In genomic region chr6:582370-582769, GRCh38 we compare ENCODE assay signal across 1 cellular context.
TF ChIP-seq lines count a peak whose summit lies in the region.

No MANE protein-coding gene starts in this region.

TF ChIP-seq in HepG2, 621 proteins besides CTCF, POLR2A, EP300 and RAD21 (continued from another document):
- TF ChIP-seq ZNF646 (CRISPR knock-in tag; IDR thresholded peaks at IDR 0.05) (no peak), MAX (IDR thresholded peaks at IDR 0.05) (no peak), ZNF232 (CRISPR knock-in tag; IDR thresholded peaks at IDR 0.05; ENCODE audit: borderline replicate concordance) (no peak), ZNF597 (CRISPR knock-in tag; IDR thresholded peaks at IDR 0.05) (no peak), ZNF737 (CRISPR knock-in tag; IDR thresholded peaks at IDR 0.05; ENCODE audit: borderline replicate concordance) (no peak), ATF2 (CRISPR knock-in tag; IDR thresholded peaks at IDR 0.05) (no peak), ZNF567 (CRISPR knock-in tag; IDR thresholded peaks at IDR 0.05; ENCODE audit: borderline replicate concordance) (no peak), RXRA (CRISPR knock-in tag; IDR thresholded peaks at IDR 0.05) (no peak), THAP8 (CRISPR knock-in tag; IDR thresholded peaks at IDR 0.05; ENCODE audit: borderline replicate concordance) (no peak), RCOR2 (CRISPR knock-in tag; IDR thresholded peaks at IDR 0.05) (no peak), ZBTB40 (IDR thresholded peaks at IDR 0.05) (no peak), ZBTB40 (CRISPR knock-in tag; IDR thresholded peaks at IDR 0.05) (no peak), ZBTB7A (CRISPR knock-in tag; IDR thresholded peaks at IDR 0.05) (no peak), ZBTB4 (CRISPR knock-in tag; IDR thresholded peaks at IDR 0.05; ENCODE audit: borderline replicate concordance) (no peak)
TF ChIP-seq in HepG2: peak in this region for 0.
